32 cellular contexts compared by ENCODE assay signal in genomic region chr12:12557733-12558132, GRCh38. TPM values are rescaled to one million over a fixed set of nuclear protein-coding genes. Genes with fewer than 3 reads are reported as not detected.
DNase-seq lines count a peak whose midpoint lies in the region; ATAC-seq, FAIRE-seq and TF ChIP-seq lines count a peak whose summit lies in the region.
"Had no signal": no experiment of that assay in that cellular context is flagged by ENCODE, and none has a peak within 500 bp of the region (broad histone marks: within the 10 kb centered on the region; RNA-seq: fewer than 3 reads in every experiment).

No MANE protein-coding gene starts in this region.

- in situ Hi-C loops in HAP-1 (cut with MboI; ENCODE audit: low sequenced_read_pairs) = no loop called here
- in situ Hi-C loops in GM12878 (cut with MboI) = loop anchor here (5.0 kb wide), 1 partner anchor 160 kb away; the partner anchor contains the start of gene CDKN1B

- H3K27me3 Mint-ChIP-seq in activated T-cell treated with anti-CD3 and anti-CD28 coated beads, Interleukin-2, amount 50 U/mL, for 4 hours (ENCODE audit: low read depth) = no peaks in the 10 kb centered on the region
- H3K27me3 Mint-ChIP-seq: activated naive CD8-positive, alpha-beta T cell treated with anti-CD3 and anti-CD28 coated beads for 36 hours; stimulated activated naive CD8-positive, alpha-beta T cell treated with anti-CD3 and anti-CD28 coated beads, Interleukin-15, Interleukin-2, amounts not matched to agents 100 ng/mL and 50 ng/mL, for 24 hours had no signal

- H3K9me2 ChIP-seq in MM.1S (replicated peaks; ENCODE audit: insufficient read depth, low read length) = no peaks in the 10 kb centered on the region

- H4K20me1 ChIP-seq in GM12878 (ENCODE audit: control insufficient read depth, insufficient read depth) = no peaks in the 10 kb centered on the region
- H4K20me1 ChIP-seq in MM.1S (ENCODE audit: insufficient read depth, low read length) = no peaks in the 10 kb centered on the region

- H3K36me3 ChIP-seq in HAP-1 (replicated peaks) = no peaks in the 10 kb centered on the region
- no peaks in the 10 kb centered on the region; a peak in 2 of 4 replicates for H3K36me3 ChIP-seq in GM12878 (ENCODE audit: control insufficient read depth in 2 of 2, insufficient read depth in 2 of 2, low read length in 1 of 2)
- H3K36me3 ChIP-seq in MM.1S (replicated peaks; ENCODE audit: insufficient read depth, low read length) = no peaks in the 10 kb centered on the region
- H3K36me3 ChIP-seq: left ventricle myocardium inferior, thoracic aorta, vagina had no signal

- POLR2A ChIA-PET in GM12878 (lab: Charles Lee) = interaction anchor here (0.6 to 3.1 kb wide), 6 partner anchors 10 to 162 kb away, joined by 3 to 29 read pairs (median 4); no protein-coding TSS in a partner anchor

- peaks cover 6% of the 10 kb centered on the region for H3F3A ChIP-seq in MM.1S (ENCODE audit: insufficient read depth, low read length)

- H3K9me3 ChIP-seq in HAP-1 = no peaks in the 10 kb centered on the region
- no peaks in the 10 kb centered on the region for H3K9me3 ChIP-seq in GM12878 (replicated peaks; ENCODE audit: control insufficient read depth, insufficient read depth, low read length)
- no peaks in the 10 kb centered on the region for H3K9me3 ChIP-seq in MM.1S (replicated peaks; ENCODE audit: insufficient read depth, low read length)
- H3K9me3 ChIP-seq: left ventricle myocardium inferior, thoracic aorta, vagina had no signal

- peaks cover 42% of the 10 kb centered on the region for H3K4me1 Mint-ChIP-seq in activated T-cell treated with anti-CD3 and anti-CD28 coated beads, Interleukin-2, amount 50 U/mL, for 4 hours (ENCODE audit: low read depth)
- peaks cover 45% of the 10 kb centered on the region for H3K4me1 Mint-ChIP-seq in stimulated activated effector memory CD8-positive, alpha-beta T cell treated with anti-CD3 and anti-CD28 coated beads, Interleukin-12 subunit alpha, Interleukin-12 subunit beta, amount 100 ng/mL, for 72 hours

- peak overlapping the region; percentile 21; the same call in 1 of the 2 replicates for H3K4me2 ChIP-seq in GM12878 (ENCODE audit: control insufficient read depth, insufficient read depth)
- no peak overlapping the region for H3K4me2 ChIP-seq in MM.1S (ENCODE audit: low read depth, low read length)

- SMC1A ChIA-PET in GM12878 (lab: Charles Lee; ENCODE audit: uncharacterized antibody, unreplicated experiment) = interaction anchor here (0.9 to 5.6 kb wide), 14 partner anchors 9 to 181 kb away, joined by 3 to 34 read pairs (median 6); no protein-coding TSS in a partner anchor

- RAD21 ChIA-PET in GM12878 (lab: Charles Lee; ENCODE audit: unreplicated experiment) = interaction anchor here (0.7 to 4.2 kb wide), 13 partner anchors 8 to 200 kb away, joined by 3 to 24 read pairs (median 5); no protein-coding TSS in a partner anchor

- DNase-seq in activated T-cell treated with anti-CD3 and anti-CD28 coated beads, Interleukin-2, amount 50 U/mL, for 4 hours = no peak
- no peak for DNase-seq in activated T-cell treated with anti-CD3 and anti-CD28 coated beads for 4 hours
- DNase-seq in HAP-1 (ENCODE audit: low spot score in 2 of 2) = peak; percentile 76 to 96
- DNase-seq in GM12878 (ENCODE audit: low read depth, low spot score) = no peak
- no peak for DNase-seq in stimulated activated effector memory CD8-positive, alpha-beta T cell treated with anti-CD3 and anti-CD28 coated beads, Interleukin-12 subunit alpha, Interleukin-12 subunit beta, amount 100 ng/mL, for 72 hours (ENCODE audit: low spot score in 2 of 2)
- DNase-seq in DMS79 (lab: John Stamatoyannopoulos, UW) = no peak
- no peak for DNase-seq in stimulated activated naive CD4-positive, alpha-beta T cell (lab: John Stamatoyannopoulos, UW)
- no peak for DNase-seq in MM.1S
- DNase-seq: activated CD4-positive, alpha-beta T cell treated with anti-CD3 and anti-CD28 coated beads, Interleukin-2, amount 50 U/mL, for 4 hours; activated CD4-positive, CD25-positive, alpha-beta regulatory T cell; activated effector memory CD4-positive, alpha-beta T cell treated with anti-CD3 and anti-CD28 coated beads, Interleukin-2, amount 50 U/mL, for 16 hours; activated naive CD8-positive, alpha-beta T cell treated with anti-CD3 and anti-CD28 coated beads for 36 hours; aorta; effector CD4-positive, alpha-beta T cell; HFFc6; islet precursor cell; left ventricle myocardium inferior; mesenchymal stem cell; NCI-H1105 treated with DMSO at 0.1 percent for 48 hours; NCI-H1930; NCI-H510A treated with DMSO at 0.1 percent for 48 hours; OCI-M1; retina; small intestine; T-helper 1 cell had no signal

- H3K9ac ChIP-seq in GM12878 (ENCODE audit: control insufficient read depth, insufficient read depth, low read length) (no peak overlapping the region), MM.1S (ENCODE audit: low read length) (no peak overlapping the region)
- H3K9ac ChIP-seq: parathyroid adenoma had no signal

- H3K27me3 ChIP-seq in HAP-1 (ENCODE audit: low read depth) (no peaks in the 10 kb centered on the region), GM12878 (replicated peaks in 1 of 2; ENCODE audit: control insufficient read depth in 2 of 2, insufficient read depth in 2 of 2, low read length in 1 of 2) (no peaks in the 10 kb centered on the region), MM.1S (replicated peaks; ENCODE audit: insufficient read depth, low read length) (no peaks in the 10 kb centered on the region)
- H3K27me3 ChIP-seq: vagina had no signal

- H2AFZ ChIP-seq in GM12878 (ENCODE audit: control insufficient read depth, low read depth, low read length) (no peak overlapping the region), MM.1S (ENCODE audit: low read length) (no peak overlapping the region)
- H2AFZ ChIP-seq: parathyroid adenoma had no signal

- ATAC-seq in activated T-cell treated with anti-CD3 and anti-CD28 coated beads, Interleukin-2, amount 50 U/mL, for 4 hours = no peak
- peak; percentile 2; the same call in 1 of the 3 replicates for ATAC-seq in GM12878
- ATAC-seq in stimulated activated effector memory CD8-positive, alpha-beta T cell treated with anti-CD3 and anti-CD28 coated beads, Interleukin-12 subunit alpha, Interleukin-12 subunit beta, amount 100 ng/mL, for 72 hours = no peak
- ATAC-seq: K562 had no signal

- no peak for TF ChIP-seq POLR2A in GM12878 (IDR thresholded peaks at IDR 0.05; ENCODE audit: low read depth, low read length)

- H3K79me2 ChIP-seq in GM12878 (ENCODE audit: control insufficient read depth, insufficient read depth, low read length) (peaks cover 81% of the 10 kb centered on the region), MM.1S (ENCODE audit: low read length) (peaks cover 62% of the 10 kb centered on the region)

- intact Hi-C loops in GM12878 (cut with micrococcal nuclease; ENCODE audit: unreplicated experiment) = no loop called here

- H3K4me3 ChIP-seq in HAP-1 = no peak overlapping the region
- no peak overlapping the region for H3K4me3 ChIP-seq in GM12878
- no peak overlapping the region for H3K4me3 ChIP-seq in MM.1S (ENCODE audit: low read length)
- H3K4me3 ChIP-seq: K562, left ventricle myocardium inferior, thoracic aorta, vagina had no signal

- 98% methylated on average over 3 of the region's 3 CpGs for WGBS in GM12878 (ENCODE audit: insufficient coverage, insufficient replicate concordance, low lambda C conversion rate, missing lambda C conversion rate)

- peak overlapping the region; percentile 98 for H3K27ac Mint-ChIP-seq in stimulated activated effector memory CD8-positive, alpha-beta T cell treated with anti-CD3 and anti-CD28 coated beads, Interleukin-12 subunit alpha, Interleukin-12 subunit beta, amount 100 ng/mL, for 72 hours
- H3K27ac Mint-ChIP-seq: activated naive CD8-positive, alpha-beta T cell treated with anti-CD3 and anti-CD28 coated beads for 36 hours; HFFc6; stimulated activated naive CD8-positive, alpha-beta T cell treated with anti-CD3 and anti-CD28 coated beads, Interleukin-15, Interleukin-2, amounts not matched to agents 100 ng/mL and 50 ng/mL, for 24 hours had no signal

- no peak overlapping the region for H3K27ac ChIP-seq in GM12878 (ENCODE audit: control insufficient read depth, insufficient read depth)
- no peak overlapping the region for H3K27ac ChIP-seq in MM.1S (ENCODE audit: low read length)
- H3K27ac ChIP-seq: epithelial cell of prostate, left ventricle myocardium inferior, parathyroid adenoma, thoracic aorta, vagina had no signal

- TF ChIP-seq CTCF in GM12878 (IDR thresholded peaks at IDR 0.05 in 2 of 3, conservative IDR thresholded peaks at IDR 0.05 in 1 of 3; ENCODE audit: control insufficient read depth in 2 of 3, extremely low read depth in 1 of 3, insufficient read depth in 1 of 3, low read depth in 3 of 3, low read length in 3 of 3) = no peak
- no peak for TF ChIP-seq CTCF in MM.1S (IDR thresholded peaks at IDR 0.05; ENCODE audit: low read length)

- H3K4me1 ChIP-seq in HAP-1 = peaks cover 33% of the 10 kb centered on the region
- H3K4me1 ChIP-seq in GM12878 (ENCODE audit: control insufficient read depth, insufficient read depth, low read length) = peaks cover 3% of the 10 kb centered on the region; the same call in 1 of the 2 replicates
- 0 out of 2 replicates have a peak, but pooled peaks cover 4% of the 10 kb centered on the region for H3K4me1 ChIP-seq in MM.1S (ENCODE audit: low read length)
- H3K4me1 ChIP-seq: parathyroid adenoma had no signal

- TF ChIP-seq EP300 in GM12878 (IDR thresholded peaks at IDR 0.05; ENCODE audit: borderline replicate concordance in 1 of 2, control insufficient read depth in 1 of 2, low read depth in 2 of 2, low read length in 2 of 2) = no peak

- FAIRE-seq in GM12878 (lab: Jason Lieb, UNC) = no peak
- FAIRE-seq: colon, K562, small intestine had no signal

- CTCF ChIA-PET in GM12878 (lab: Yijun Ruan, JAX) = interaction anchor here (1.1 to 2.6 kb wide), 3 partner anchors 15 to 181 kb away, joined by 4 to 16 read pairs (median 5); no protein-coding TSS in a partner anchor

- H3K36me3 Mint-ChIP-seq in activated T-cell treated with anti-CD3 and anti-CD28 coated beads, Interleukin-2, amount 50 U/mL, for 4 hours (ENCODE audit: insufficient read depth) = peaks cover 18% of the 10 kb centered on the region
- H3K36me3 Mint-ChIP-seq in stimulated activated effector memory CD8-positive, alpha-beta T cell treated with anti-CD3 and anti-CD28 coated beads, Interleukin-12 subunit alpha, Interleukin-12 subunit beta, amount 100 ng/mL, for 72 hours = peaks cover 82% of the 10 kb centered on the region

- TF ChIP-seq RAD21 in GM12878 (IDR thresholded peaks at IDR 0.05; ENCODE audit: insufficient read depth, low read depth, low read length) = no peak

- peak overlapping the region; percentile 91 for H3K4me3 Mint-ChIP-seq in activated T-cell treated with anti-CD3 and anti-CD28 coated beads, Interleukin-2, amount 50 U/mL, for 4 hours
- peak overlapping the region; percentile 76 for H3K4me3 Mint-ChIP-seq in stimulated activated effector memory CD8-positive, alpha-beta T cell treated with anti-CD3 and anti-CD28 coated beads, Interleukin-12 subunit alpha, Interleukin-12 subunit beta, amount 100 ng/mL, for 72 hours
- H3K4me3 Mint-ChIP-seq: activated naive CD8-positive, alpha-beta T cell treated with anti-CD3 and anti-CD28 coated beads for 36 hours; HFFc6; stimulated activated naive CD8-positive, alpha-beta T cell treated with anti-CD3 and anti-CD28 coated beads, Interleukin-15, Interleukin-2, amounts not matched to agents 100 ng/mL and 50 ng/mL, for 24 hours had no signal

- TSS peak; percentile 2 for BruUV-seq in GM12878 (replicated peaks; lab: Mats Ljungman, UMichigan)

- no peaks in the 10 kb centered on the region for H3K9me3 Mint-ChIP-seq in activated T-cell treated with anti-CD3 and anti-CD28 coated beads, Interleukin-2, amount 50 U/mL, for 4 hours
- no peaks in the 10 kb centered on the region for H3K9me3 Mint-ChIP-seq in stimulated activated effector memory CD8-positive, alpha-beta T cell treated with anti-CD3 and anti-CD28 coated beads, Interleukin-12 subunit alpha, Interleukin-12 subunit beta, amount 100 ng/mL, for 72 hours
- H3K9me3 Mint-ChIP-seq: activated naive CD8-positive, alpha-beta T cell treated with anti-CD3 and anti-CD28 coated beads for 36 hours; HFFc6; stimulated activated naive CD8-positive, alpha-beta T cell treated with anti-CD3 and anti-CD28 coated beads, Interleukin-15, Interleukin-2, amounts not matched to agents 100 ng/mL and 50 ng/mL, for 24 hours had no signal

RNA-seq across cellular contexts. Expression of gene DUSP16, which starts 4.9 kb away (rescaled TPM):
- total RNA-seq in activated T-cell treated with anti-CD3 and anti-CD28 coated beads, Interleukin-2, amount 50 U/mL, for 4 hours = 10 to 100 TPM; 24.0 to 40.8 (median 34.9) TPM
- 142 and 202 TPM in 2 replicates for total RNA-seq in GM12878 (2013; cell fraction: nucleolus; rRNA removed)
- total RNA-seq in GM12878 (2014; rRNA removed) (25.1 and 27.3 TPM in 2 replicates), GM12878 (2014; rRNA removed; fragmentation: Illumina TruSeq; extraction: Trizol) (33.0 and 33.9 TPM in 2 replicates), GM12878 (2021) (41.6 and 44.2 TPM in 2 replicates)
- 17.2 TPM for polyA plus RNA-seq in GM12878 (2011; ENCODE audit: low read depth)
- polyA plus RNA-seq in GM12878 (2011; rRNA removed) (75.3 and 85.8 TPM in 2 replicates), GM12878 (2014; fragmentation: Illumina TruSeq; extraction: Trizol) (36.0 and 39.4 TPM in 2 replicates), GM12878 (2014; fragmentation: Nextera tagmentation; extraction: Ambion mirVana) (1 to 10 TPM; 3.9 to 5.0 TPM), GM12878 (2014; rRNA removed) (24.4 and 28.5 TPM in 2 replicates), GM12878 (2016; fragmentation: Nextera tagmentation; extraction: Ambion mirVana) (1 to 10 TPM; 8.5 to 9.7 TPM)
- polyA plus RNA-seq in GM12878 (2011; cell fraction: cytosol; rRNA removed) = 42.0 and 85.2 TPM in 2 replicates
- 28.8 and 32.3 TPM in 2 replicates for polyA plus RNA-seq in GM12878 (2011; cell fraction: nucleus; rRNA removed)
- polyA plus RNA-seq in GM12878 (2012) = 21.7 and 33.5 TPM in 2 replicates
- 89.2 and 103 TPM in 2 replicates for polyA minus RNA-seq in GM12878 (2011; rRNA and poly(A)+ RNA removed)
- polyA minus RNA-seq in GM12878 (2011; cell fraction: cytosol; rRNA and poly(A)+ RNA removed) = 32.7 and 33.5 TPM in 2 replicates
- 24.2 and 25.1 TPM in 2 replicates for polyA minus RNA-seq in GM12878 (2011; cell fraction: nucleus; rRNA and poly(A)+ RNA removed)

RNA-seq across cellular contexts. Expression of gene CREBL2, which starts 53.9 kb away (rescaled TPM):
- total RNA-seq in activated T-cell treated with anti-CD3 and anti-CD28 coated beads, Interleukin-2, amount 50 U/mL, for 4 hours = 10 to 100 TPM; 14.4 to 16.9 (median 14.8) TPM
- 17.2 and 18.1 TPM in 2 replicates for total RNA-seq in GM12878 (2013; cell fraction: nucleolus; rRNA removed)
- total RNA-seq in GM12878 (2014; rRNA removed) (17.7 and 23.0 TPM in 2 replicates), GM12878 (2014; rRNA removed; fragmentation: Illumina TruSeq; extraction: Trizol) (13.9 and 14.2 TPM in 2 replicates), GM12878 (2021) (11.4 and 11.9 TPM in 2 replicates)
- polyA plus RNA-seq in GM12878 (2011; ENCODE audit: low read depth) = 5.5 TPM
- polyA plus RNA-seq in GM12878 (2011; rRNA removed) (19.1 and 28.4 TPM in 2 replicates), GM12878 (2014; fragmentation: Illumina TruSeq; extraction: Trizol) (13.1 and 15.5 TPM in 2 replicates), GM12878 (2014; fragmentation: Nextera tagmentation; extraction: Ambion mirVana) (1 to 10 TPM; 4.6 to 5.2 TPM), GM12878 (2014; rRNA removed) (10.1 and 10.7 TPM in 2 replicates), GM12878 (2016; fragmentation: Nextera tagmentation; extraction: Ambion mirVana) (10 to 100 TPM; 14.9 to 15.6 TPM)
- 10.0 and 11.6 TPM in 2 replicates for polyA plus RNA-seq in GM12878 (2011; cell fraction: cytosol; rRNA removed)
- polyA plus RNA-seq in GM12878 (2011; cell fraction: nucleus; rRNA removed) = 5.3 and 6.3 TPM in 2 replicates
- polyA plus RNA-seq in GM12878 (2012) = 7.0 and 11.6 TPM in 2 replicates
- 14.8 and 17.3 TPM in 2 replicates for polyA minus RNA-seq in GM12878 (2011; rRNA and poly(A)+ RNA removed)
- polyA minus RNA-seq in GM12878 (2011; cell fraction: cytosol; rRNA and poly(A)+ RNA removed) = 4.9 and 6.1 TPM in 2 replicates
- 6.2 and 9.1 TPM in 2 replicates for polyA minus RNA-seq in GM12878 (2011; cell fraction: nucleus; rRNA and poly(A)+ RNA removed)

Comparison
In these comparisons a context has a peak if more than half of its experiments do, and no peak if none do; other contexts are left out.
1. DNase-seq: peak in HAP-1 (2 of 2); none in activated T-cell treated with anti-CD3 and anti-CD28 coated beads, Interleukin-2, amount 50 U/mL, for 4 hours (single experiment), activated T-cell treated with anti-CD3 and anti-CD28 coated beads for 4 hours (single experiment), GM12878 (single experiment), stimulated activated effector memory CD8-positive, alpha-beta T cell treated with anti-CD3 and anti-CD28 coated beads, Interleukin-12 subunit alpha, Interleukin-12 subunit beta, amount 100 ng/mL, for 72 hours (0 of 2), DMS79 (single experiment), stimulated activated naive CD4-positive, alpha-beta T cell (0 of 6) and MM.1S (single experiment).